In the genomic region with DNA sequence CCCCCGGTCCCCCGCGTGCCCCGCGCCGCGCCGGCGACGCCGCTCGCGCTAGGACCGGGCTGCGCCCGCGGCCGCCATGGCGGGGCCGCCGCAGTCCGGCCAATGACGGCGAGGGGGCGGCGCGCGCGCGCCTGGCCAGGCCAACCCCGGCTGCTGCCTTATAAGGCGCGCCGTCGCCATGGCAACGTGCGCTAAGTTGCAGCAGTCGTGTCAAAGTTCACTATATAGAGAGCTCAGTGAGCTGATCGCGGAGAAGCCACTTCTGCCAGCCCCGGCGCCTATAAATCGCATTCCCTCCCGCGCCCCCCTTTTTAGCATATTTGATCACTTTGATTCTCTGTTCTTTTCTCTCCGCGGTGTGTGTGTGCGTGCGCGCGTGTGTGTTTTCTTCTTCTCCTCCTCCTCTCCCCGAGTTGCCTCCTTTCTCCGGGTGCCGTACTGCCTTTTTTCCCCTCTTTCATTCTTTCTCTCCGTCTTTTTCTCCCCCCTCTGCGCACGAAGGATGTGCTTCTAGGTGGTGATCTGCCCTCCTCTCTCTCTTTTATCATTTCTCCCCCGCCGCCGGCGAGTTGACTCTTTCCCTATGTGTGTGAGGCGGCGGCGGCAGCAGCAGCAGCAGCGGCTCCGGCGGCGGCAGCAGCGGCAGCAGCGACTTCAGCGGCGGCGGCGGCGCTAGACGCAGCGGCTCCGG, we compare ENCODE assay signal across 9 cellular contexts. TPM values are rescaled to one million over a fixed set of nuclear protein-coding genes. Genes with fewer than 3 reads are reported as not detected.
DNase-seq lines count a peak whose midpoint lies in the region; ATAC-seq, FAIRE-seq and TF ChIP-seq lines count a peak whose summit lies in the region.
"Had no signal": no experiment of that assay in that cellular context is flagged by ENCODE, and none has a peak within 500 bp of the region (broad histone marks: within the 10 kb centered on the region; RNA-seq: fewer than 3 reads in every experiment).

Gene NR2F2 (plus strand): TSS at position 251 of the 691 bp plus-strand sequence. CDS start 1,406 bp downstream, outside the sequence.

- no peaks in the 10 kb centered on the region for H3K79me2 ChIP-seq in MM.1S (ENCODE audit: low read length)

- ATAC-seq in gastrocnemius medialis: peak; percentile 73 to 75
- ATAC-seq in HG02840 (IDR thresholded peaks at IDR 0.05; ENCODE audit: low FRiP score, unreplicated experiment): no peak

- TF ChIP-seq CTCF in MM.1S (IDR thresholded peaks at IDR 0.05; ENCODE audit: low read length): no peak
- no peak for TF ChIP-seq CTCF in cardiac fibroblast (IDR thresholded peaks at IDR 0.05; ENCODE audit: low read depth, low read length)
- peak in 1 of 5 experiments; percentile 5 for TF ChIP-seq CTCF in gastrocnemius medialis (IDR thresholded peaks at IDR 0.05 in 4 of 5, conservative IDR thresholded peaks at IDR 0.05 in 1 of 5)

- DNase-seq in H54 (ENCODE audit: insufficient read length, low spot score) (peak; percentile 87), MM.1S (peak; percentile 92), SK-N-DZ (ENCODE audit: low spot score) (peak; percentile 94), cardiac fibroblast (ENCODE audit: low read depth in 2 of 2) (peak; percentile 99 to 100), iPS-NIHi11 (ENCODE audit: low spot score) (peak; percentile 95), gastrocnemius medialis (peak; percentile 93 to 97)

- H3K36me3 ChIP-seq in ES-I3 (ENCODE audit: insufficient read depth, low read length) (no peaks in the 10 kb centered on the region), MM.1S (replicated peaks; ENCODE audit: insufficient read depth, low read length) (no peaks in the 10 kb centered on the region), gastrocnemius medialis (peaks cover 0 to 6% of the 10 kb centered on the region in 2 donors)

- FAIRE-seq in H54 (lab: Jason Lieb, UNC): no peak

- H3K9me2 ChIP-seq in MM.1S (replicated peaks; ENCODE audit: insufficient read depth, low read length): no peaks in the 10 kb centered on the region

- peak within 1 kb of the TSS; percentile 46; the same call in 1 of the 2 replicates for H3K9ac ChIP-seq in ES-I3 (ENCODE audit: low read depth, low read length)
- peak within 1 kb of the TSS; percentile 57 for H3K9ac ChIP-seq in MM.1S (ENCODE audit: low read length)

- H3K4me1 ChIP-seq in ES-I3 (ENCODE audit: insufficient read depth, low read length) (peaks cover 19% of the 10 kb centered on the region), MM.1S (ENCODE audit: low read length) (peaks cover 5% of the 10 kb centered on the region; the same call in 1 of the 2 replicates), gastrocnemius medialis (peaks cover 13 to 16% of the 10 kb centered on the region in 2 donors)

- peak within 1 kb of the TSS; percentile 76 for H3K27ac ChIP-seq in MM.1S (ENCODE audit: low read length)
- H3K27ac ChIP-seq in gastrocnemius medialis: peak within 1 kb of the TSS; percentile 93 to 98 (median 97)

- no peaks in the 10 kb centered on the region for H4K20me1 ChIP-seq in MM.1S (ENCODE audit: insufficient read depth, low read length)

- intact Hi-C loops in gastrocnemius medialis (cut with DNase I; ENCODE audit: low total_unique reads): loop anchor here (1.0 to 10.0 kb wide), 4 partner anchors 8 to 1634 kb away; partner anchors contain the start of gene ARRDC4

- TF ChIP-seq POLR2A in H54 (IDR thresholded peaks at IDR 0.05; ENCODE audit: low read depth, low read length): peak; percentile 57
- peak; percentile 95 to 96 for TF ChIP-seq POLR2A in gastrocnemius medialis (IDR thresholded peaks at IDR 0.05)

- H3K27me3 ChIP-seq in MM.1S (replicated peaks; ENCODE audit: insufficient read depth, low read length) (no peaks in the 10 kb centered on the region), gastrocnemius medialis (peaks cover 0 to 11% (median 2%) of the 10 kb centered on the region in 3 donors)

- H3K4me3 ChIP-seq in MM.1S (ENCODE audit: low read length) (peak within 1 kb of the TSS; percentile 62), cardiac fibroblast (replicated peaks in 1 of 2; ENCODE audit: low read depth in 2 of 2, low read length in 2 of 2) (peak within 1 kb of the TSS; percentile 83 to 92), gastrocnemius medialis (peak within 1 kb of the TSS; percentile 86 to 94 (median 87))

- H3K4me2 ChIP-seq in MM.1S (ENCODE audit: low read depth, low read length): peak within 1 kb of the TSS; percentile 59; the same call in 1 of the 2 replicates

- in situ Hi-C loops in gastrocnemius medialis (cut with MboI; ENCODE audit: low sequenced_read_pairs in 4 of 4): loop anchor here in 2 of 4 donors (25.0 kb wide), 2 partner anchors 1068 to 1632 kb away; partner anchors contain the start of gene ARRDC4 (in 1 of the 2)

- peak within 1 kb of the TSS; percentile 78; the same call in 1 of the 2 replicates for H2AFZ ChIP-seq in MM.1S (ENCODE audit: low read length)

- H3F3A ChIP-seq in MM.1S (ENCODE audit: insufficient read depth, low read length): no peaks in the 10 kb centered on the region

- H3K9me3 ChIP-seq in ES-I3 (ENCODE audit: control insufficient read depth, insufficient read depth, low read length): no peaks in the 10 kb centered on the region
- H3K9me3 ChIP-seq in MM.1S (replicated peaks; ENCODE audit: insufficient read depth, low read length): no peaks in the 10 kb centered on the region
- H3K9me3 ChIP-seq in gastrocnemius medialis: no peaks in the 10 kb centered on the region

RNA-seq across cellular contexts. Expression of gene NR2F2, which starts in this region (rescaled TPM):
- polyA plus RNA-seq in SK-N-DZ (2014; cell fraction: cytosol; rRNA removed): 2.2 and 3.2 TPM in 2 replicates
- 1.5 and 3.6 TPM in 2 replicates for polyA plus RNA-seq in SK-N-DZ (2014; cell fraction: nucleus; rRNA removed)
- total RNA-seq in gastrocnemius medialis: 10 to 100 TPM in 1 of 4 donors, 1 to 10 TPM in 3; 4.3 to 14.6 (median 9.3) TPM
- total RNA-seq: mononuclear cell had no signal
